Comparison of ENCODE assay signal across 8 cellular contexts in the genomic region with DNA sequence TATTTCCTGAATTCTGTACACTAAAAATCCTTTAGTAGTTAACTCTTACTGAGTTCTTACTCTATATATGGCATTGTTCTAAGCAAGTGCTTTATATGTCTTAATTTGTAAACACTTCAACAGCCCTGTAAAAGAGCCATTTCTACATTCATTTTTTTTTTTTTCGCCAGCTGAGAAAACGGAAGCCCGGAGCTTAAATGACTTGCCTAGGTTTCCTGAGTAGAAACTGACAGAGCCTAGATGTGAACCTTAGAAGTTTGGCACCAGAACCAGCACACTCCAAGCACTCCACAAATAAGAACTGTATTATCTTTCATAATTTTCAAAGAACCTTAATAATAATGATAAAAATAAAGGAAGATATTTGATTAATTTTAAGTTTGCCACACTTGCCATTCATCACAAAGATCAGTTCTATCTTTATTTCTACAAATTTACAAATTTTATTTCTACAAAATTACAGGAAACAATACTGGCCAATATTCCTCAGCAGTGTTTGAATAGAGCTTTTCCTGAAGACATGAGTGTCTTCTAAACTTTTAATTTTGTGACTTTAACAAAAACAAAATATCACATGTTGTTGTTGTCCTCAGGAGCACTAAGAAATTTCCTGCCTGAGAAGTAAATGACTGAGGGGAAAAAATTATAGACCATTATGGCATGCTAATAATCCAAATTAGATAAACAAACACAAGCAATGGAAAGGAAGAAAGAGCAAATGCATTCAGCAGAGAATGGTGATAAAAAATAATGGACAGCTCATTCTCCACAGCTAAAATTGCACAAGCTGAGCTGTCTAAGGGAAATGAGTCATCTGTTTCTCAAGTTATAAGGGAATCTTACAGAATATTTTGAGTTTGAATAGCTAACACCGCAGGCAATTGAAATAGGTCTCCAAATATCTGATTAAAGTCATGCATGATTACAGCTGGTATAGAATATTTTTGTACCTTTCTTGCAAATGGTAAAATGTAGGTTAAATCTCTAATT.
DNase-seq lines count a peak whose midpoint lies in the region; ATAC-seq and TF ChIP-seq lines count a peak whose summit lies in the region.

No MANE protein-coding gene starts in this region.

- H3K4me3 ChIP-seq in SK-N-MC, result peak overlapping the region; percentile 59
- no peak overlapping the region for H3K4me3 ChIP-seq in left ventricle myocardium inferior
- H3K4me3 ChIP-seq in ascending aorta, result no peak overlapping the region
- no peak overlapping the region for H3K4me3 ChIP-seq in ovary

- DNase-seq in NCI-H2227 treated with DMSO at 0.1 percent for 48 hours (lab: John Stamatoyannopoulos, UW) (peak; percentile 11), NCI-H2227 (lab: John Stamatoyannopoulos, UW; ENCODE audit: unreplicated experiment) (no peak), SK-N-MC (ENCODE audit: low read depth, low spot score) (peak; percentile 86), left ventricle myocardium inferior (no peak), ascending aorta (ENCODE audit: low spot score in 2 of 2) (no peak), ureter (ENCODE audit: low spot score) (no peak), ovary (no peak)

- H3K27ac ChIP-seq in SK-N-MC (peak overlapping the region; percentile 91), left ventricle myocardium inferior (replicated peaks) (peak overlapping the region; percentile 47), ascending aorta (no peak overlapping the region), ovary (no peak overlapping the region)

- H3K9me3 ChIP-seq in SK-N-MC (ENCODE audit: low read depth, low read length) (no peaks in the 10 kb centered on the region), left ventricle myocardium inferior (replicated peaks) (peaks cover 8% of the 10 kb centered on the region), ascending aorta (no peaks in the 10 kb centered on the region), ovary (no peaks in the 10 kb centered on the region)

- intact Hi-C loops in left ventricle myocardium inferior (cut with micrococcal nuclease), result no loop called here
- intact Hi-C loops in ascending aorta (cut with DNase I), result no loop called here
- intact Hi-C loops in ovary (cut with DNase I), result no loop called here

- ATAC-seq in HG03066 (IDR thresholded peaks at IDR 0.05; ENCODE audit: low read depth, unreplicated experiment), result peak; percentile 50

- TF ChIP-seq POLR2A in ovary (IDR thresholded peaks at IDR 0.05), result no peak

- 62 to 75% (median 75%) methylated on average over 4 of the region's 4 CpGs for WGBS in ovary, 3 donors

- peak overlapping the region; percentile 45 for H3K9ac ChIP-seq in SK-N-MC (ENCODE audit: insufficient read length)

- TF ChIP-seq EP300 in ovary (IDR thresholded peaks at IDR 0.05), result no peak

- TF ChIP-seq CTCF in left ventricle myocardium inferior (IDR thresholded peaks at IDR 0.05; ENCODE audit: borderline replicate concordance) (no peak), ascending aorta (IDR thresholded peaks at IDR 0.05) (no peak), ovary (IDR thresholded peaks at IDR 0.05) (no peak)

- H3K36me3 ChIP-seq in SK-N-MC (ENCODE audit: insufficient read depth, low read length) (no peaks in the 10 kb centered on the region), left ventricle myocardium inferior (peaks cover 13% of the 10 kb centered on the region), ascending aorta (no peaks in the 10 kb centered on the region), ovary (no peaks in the 10 kb centered on the region)

- H3K27me3 ChIP-seq in left ventricle myocardium inferior (ENCODE audit: low read depth), result no peaks in the 10 kb centered on the region
- no peaks in the 10 kb centered on the region for H3K27me3 ChIP-seq in ascending aorta
- H3K27me3 ChIP-seq in ovary, result no peaks in the 10 kb centered on the region

- H3K4me1 ChIP-seq in left ventricle myocardium inferior (peaks cover 17% of the 10 kb centered on the region), ascending aorta (no peaks in the 10 kb centered on the region), ovary (ENCODE audit: insufficient read depth) (no peaks in the 10 kb centered on the region)

Comparison
In these comparisons a context has a peak if more than half of its experiments do, and no peak if none do; other contexts are left out.
1. DNase-seq: peak in NCI-H2227 treated with DMSO at 0.1 percent for 48 hours (single experiment) and SK-N-MC (single experiment); none in NCI-H2227 (single experiment), left ventricle myocardium inferior (single experiment), ascending aorta (0 of 2), ureter (single experiment) and ovary (0 of 5).
2. H3K27ac ChIP-seq: peak in SK-N-MC (single experiment) and left ventricle myocardium inferior (single experiment); none in ascending aorta (0 of 2) and ovary (0 of 2).